ENCODE assay signal across 1 cellular context in genomic region chr22:23233746-23234408, GRCh38.
TF ChIP-seq lines count a peak whose summit lies in the region.

No MANE protein-coding gene starts in this region.

TF ChIP-seq in H1, 55 proteins besides CTCF, POLR2A, EP300 and RAD21:
- TF ChIP-seq TCF12 (IDR thresholded peaks at IDR 0.05; ENCODE audit: low read depth, low read length) (no peak), RBBP5 (IDR thresholded peaks at IDR 0.05; ENCODE audit: borderline replicate concordance, low read depth, low read length) (no peak), NRF1 (IDR thresholded peaks at IDR 0.05; ENCODE audit: low read depth, low read length) (no peak)
